ENCODE assay signal across 24 cellular contexts in the genomic region with DNA sequence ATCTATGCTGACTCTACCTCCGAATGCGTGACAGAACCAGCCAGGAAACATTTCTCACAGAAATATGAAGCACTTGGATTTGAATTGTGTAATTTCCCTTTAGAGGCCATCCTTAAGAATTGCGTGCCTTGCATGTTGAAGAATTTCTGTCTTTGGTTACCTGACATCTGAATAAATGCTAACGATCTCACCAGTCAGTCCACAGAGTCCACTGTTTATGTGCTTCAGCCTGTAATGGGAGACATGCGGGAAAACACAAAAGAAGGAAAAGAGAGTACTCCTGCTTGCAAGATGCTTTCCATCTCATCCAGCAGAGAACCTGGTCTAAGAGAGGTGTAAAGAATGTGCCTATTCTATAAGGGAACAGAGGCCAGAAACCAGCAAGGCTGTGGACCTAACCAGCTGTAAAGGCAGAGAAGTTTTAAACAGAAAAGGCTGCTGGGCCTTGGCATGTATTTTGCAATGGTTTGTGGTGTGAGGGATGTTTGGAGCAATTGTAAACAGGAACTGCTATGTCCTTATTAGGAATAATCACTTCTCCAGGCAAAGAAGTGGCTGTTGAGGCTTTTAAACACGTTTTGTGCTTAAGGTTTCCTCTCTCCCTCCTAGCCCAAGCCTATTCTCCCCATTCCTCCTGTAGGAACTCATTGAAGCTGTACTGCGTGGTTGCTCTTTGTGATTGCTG. TPM values are rescaled to one million over a fixed set of nuclear protein-coding genes. Genes with fewer than 3 reads are reported as not detected.
DNase-seq lines count a peak whose midpoint lies in the region; ATAC-seq and TF ChIP-seq lines count a peak whose summit lies in the region.
"Had no signal": no experiment of that assay in that cellular context is flagged by ENCODE, and none has a peak within 500 bp of the region (broad histone marks: within the 10 kb centered on the region; RNA-seq: fewer than 3 reads in every experiment).

No MANE protein-coding gene starts in this region.

- no peaks in the 10 kb centered on the region for H3K36me3 ChIP-seq in GM23338 (ENCODE audit: insufficient read depth)
- H3K36me3 ChIP-seq: BLaER1, lower lobe of right lung, SJCRH30, tibial artery had no signal

- H4K20me1 ChIP-seq in GM23338 (replicated peaks; ENCODE audit: insufficient read depth): no peaks in the 10 kb centered on the region
- H4K20me1 ChIP-seq: BLaER1 had no signal

- 0 out of 2 replicates have a peak overlapping the region, but pooled peaks have one; percentile 2 for H3K27ac Mint-ChIP-seq in GM23338
- H3K27ac Mint-ChIP-seq: activated CD4-positive, alpha-beta T cell treated with anti-CD3 and anti-CD28 coated beads, Interleukin-2, amount 10 ng/mL, durations not matched to agents 24 days and 14 days; naive thymus-derived CD8-positive, alpha-beta T cell; stimulated activated memory B cell treated with anti-CD40 and anti-IgM and Interleukin-4, amounts not matched to agents 10 μg/mL and 1 μg/mL and 100 μg/mL, for 72 hours had no signal

- H3K4me1 ChIP-seq in GM23338 (ENCODE audit: insufficient read depth) (peaks cover 18% of the 10 kb centered on the region; the same call in 1 of the 2 replicates), foreskin keratinocyte (no peaks in the 10 kb centered on the region)
- H3K4me1 ChIP-seq: BLaER1, lower lobe of right lung, SJCRH30, tibial artery had no signal

- H3K4me1 Mint-ChIP-seq in GM23338: peaks cover 8% of the 10 kb centered on the region; the same call in 2 of the 3 replicates
- H3K4me1 Mint-ChIP-seq: activated CD4-positive, alpha-beta T cell treated with anti-CD3 and anti-CD28 coated beads, Interleukin-2, amount 10 ng/mL, durations not matched to agents 24 days and 14 days; naive thymus-derived CD8-positive, alpha-beta T cell; stimulated activated memory B cell treated with anti-CD40 and anti-IgM and Interleukin-4, amounts not matched to agents 10 μg/mL and 1 μg/mL and 100 μg/mL, for 72 hours had no signal

- no peaks in the 10 kb centered on the region for H3K27me3 Mint-ChIP-seq in GM23338 (ENCODE audit: insufficient read depth, low read depth, poor library complexity)
- H3K27me3 Mint-ChIP-seq: stimulated activated memory B cell treated with anti-CD40 and anti-IgM and Interleukin-4, amounts not matched to agents 10 μg/mL and 1 μg/mL and 100 μg/mL, for 72 hours had no signal

- H3K27me3 ChIP-seq in GM23338 (ENCODE audit: insufficient read depth): no peaks in the 10 kb centered on the region
- peaks cover 16% of the 10 kb centered on the region for H3K27me3 ChIP-seq in foreskin keratinocyte
- H3K27me3 ChIP-seq: BLaER1, SJCRH30, tibial artery had no signal

- no peaks in the 10 kb centered on the region for H3K36me3 Mint-ChIP-seq in GM23338 (ENCODE audit: low read depth)
- H3K36me3 Mint-ChIP-seq: naive thymus-derived CD8-positive, alpha-beta T cell; stimulated activated memory B cell treated with anti-CD40 and anti-IgM and Interleukin-4, amounts not matched to agents 10 μg/mL and 1 μg/mL and 100 μg/mL, for 72 hours had no signal

- no peak for DNase-seq in GM23338 (ENCODE audit: low spot score)
- DNase-seq in NOMO-1 treated with dmso at 0.1 percent for 144 hours (lab: John Stamatoyannopoulos, UW; ENCODE audit: unreplicated experiment): peak; percentile 38
- peak; percentile 49 for DNase-seq in fibroblast of peridontal ligament (ENCODE audit: extremely low read depth)
- DNase-seq in sciatic nerve (ENCODE audit: low spot score): no peak
- DNase-seq in NCI-H2196 treated with DMSO at 0.1 percent for 48 hours (lab: John Stamatoyannopoulos, UW; ENCODE audit: unreplicated experiment): no peak
- no peak for DNase-seq in NCI-H2171 treated with DMSO at 0.1 percent for 48 hours (lab: John Stamatoyannopoulos, UW)
- DNase-seq in foreskin keratinocyte: no peak
- DNase-seq: activated CD4-positive, alpha-beta T cell treated with anti-CD3 and anti-CD28 coated beads, Interleukin-2, amount 10 ng/mL, durations not matched to agents 24 days and 14 days; activated naive CD4-positive, alpha-beta T cell treated with Interleukin-2 at 50 U/mL for 16 hours; DMS 273 treated with DMSO at 0.1 percent for 48 hours; HCEC 1CT; Karpas-422; lower lobe of right lung; naive thymus-derived CD8-positive, alpha-beta T cell; NCI-H187; NCI-H510A treated with DMSO at 0.1 percent for 48 hours; OCI-M1; SJCRH30; T-helper 9 cell; tibial artery had no signal

- H3K4me3 ChIP-seq in GM23338: no peak overlapping the region
- H3K4me3 ChIP-seq: BLaER1, coronary artery, lower lobe of right lung, SJCRH30, tibial artery had no signal

- intact Hi-C loops in sciatic nerve (cut with DNase I): no loop called here

- no peak overlapping the region for H3K27ac ChIP-seq in GM23338 (ENCODE audit: low read depth)
- H3K27ac ChIP-seq in foreskin keratinocyte: no peak overlapping the region
- H3K27ac ChIP-seq: BLaER1, coronary artery, lower lobe of right lung, SJCRH30, tibial artery had no signal

- TF ChIP-seq CTCF in GM23338 (conservative IDR thresholded peaks at IDR 0.05; ENCODE audit: low read depth in 2 of 2): no peak
- no peak for TF ChIP-seq CTCF in foreskin keratinocyte (conservative IDR thresholded peaks at IDR 0.05)

- peaks cover under 1% of the 10 kb centered on the region; the same call in 1 of the 2 replicates for H3K9me2 ChIP-seq in GM23338 (ENCODE audit: insufficient read depth)

- H3K4me3 Mint-ChIP-seq in GM23338: no peak overlapping the region
- H3K4me3 Mint-ChIP-seq: activated CD4-positive, alpha-beta T cell treated with anti-CD3 and anti-CD28 coated beads, Interleukin-2, amount 10 ng/mL, durations not matched to agents 24 days and 14 days; naive thymus-derived CD8-positive, alpha-beta T cell; stimulated activated memory B cell treated with anti-CD40 and anti-IgM and Interleukin-4, amounts not matched to agents 10 μg/mL and 1 μg/mL and 100 μg/mL, for 72 hours had no signal

- peak overlapping the region; percentile 46; the same call in 1 of the 2 replicates for H3K4me2 ChIP-seq in GM23338
- H3K4me2 ChIP-seq: BLaER1 had no signal

- H3K9me3 Mint-ChIP-seq in GM23338: no peaks in the 10 kb centered on the region
- H3K9me3 Mint-ChIP-seq: activated CD4-positive, alpha-beta T cell treated with anti-CD3 and anti-CD28 coated beads, Interleukin-2, amount 10 ng/mL, durations not matched to agents 24 days and 14 days; stimulated activated memory B cell treated with anti-CD40 and anti-IgM and Interleukin-4, amounts not matched to agents 10 μg/mL and 1 μg/mL and 100 μg/mL, for 72 hours had no signal

- peak overlapping the region; percentile 87; the same call in 1 of the 2 replicates for H2AFZ ChIP-seq in GM23338

- ATAC-seq in GM23338: peak; percentile 40
- ATAC-seq in sciatic nerve: peak; percentile 30
- no peak for ATAC-seq in HG03571 (IDR thresholded peaks at IDR 0.05; ENCODE audit: unreplicated experiment)
- ATAC-seq in foreskin keratinocyte: no peak
- ATAC-seq: lower lobe of right lung; naive thymus-derived CD8-positive, alpha-beta T cell; stimulated activated memory B cell treated with anti-CD40 and anti-IgM and Interleukin-4, amounts not matched to agents 10 μg/mL and 1 μg/mL and 100 μg/mL, for 72 hours had no signal

- H3F3A ChIP-seq in GM23338 (replicated peaks; ENCODE audit: low read depth): no peaks in the 10 kb centered on the region

- no peaks in the 10 kb centered on the region for H3K79me2 ChIP-seq in GM23338 (replicated peaks; ENCODE audit: insufficient read depth)

TF ChIP-seq in GM23338, 12 proteins besides CTCF, POLR2A, EP300 and RAD21 (continues in another document):
- TF ChIP-seq NANOG (IDR thresholded peaks at IDR 0.05; ENCODE audit: borderline replicate concordance): no peak
- TF ChIP-seq ZNF331 (CRISPR knock-in tag; IDR thresholded peaks at IDR 0.05; ENCODE audit: low read depth): no peak
- TF ChIP-seq, protein P1, sequence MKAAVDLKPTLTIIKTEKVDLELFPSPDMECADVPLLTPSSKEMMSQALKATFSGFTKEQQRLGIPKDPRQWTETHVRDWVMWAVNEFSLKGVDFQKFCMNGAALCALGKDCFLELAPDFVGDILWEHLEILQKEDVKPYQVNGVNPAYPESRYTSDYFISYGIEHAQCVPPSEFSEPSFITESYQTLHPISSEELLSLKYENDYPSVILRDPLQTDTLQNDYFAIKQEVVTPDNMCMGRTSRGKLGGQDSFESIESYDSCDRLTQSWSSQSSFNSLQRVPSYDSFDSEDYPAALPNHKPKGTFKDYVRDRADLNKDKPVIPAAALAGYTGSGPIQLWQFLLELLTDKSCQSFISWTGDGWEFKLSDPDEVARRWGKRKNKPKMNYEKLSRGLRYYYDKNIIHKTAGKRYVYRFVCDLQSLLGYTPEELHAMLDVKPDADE (IDR thresholded peaks at IDR 0.05): no peak
- no peak for TF ChIP-seq CREB1 (CRISPR knock-in tag; IDR thresholded peaks at IDR 0.05; ENCODE audit: low read depth)
- no peak for TF ChIP-seq POLR2AphosphoS5 (IDR thresholded peaks at IDR 0.05; ENCODE audit: low read depth)

RNA-seq across cellular contexts. Expression of gene BOC, which starts 36.4 kb away (rescaled TPM):
- total RNA-seq in GM23338 (2014; rRNA removed; shearing (Covaris generic)): 3.0 and 4.1 TPM in 2 replicates
- polyA plus RNA-seq in GM23338 (2016; fragmentation: Nextera tagmentation; extraction: Ambion mirVana) (2.1 and 3.2 TPM in 2 replicates), foreskin keratinocyte (8.3 and 11.4 TPM in 2 replicates)
- total RNA-seq in sciatic nerve (114 TPM), foreskin keratinocyte (10.5 and 13.4 TPM in 2 replicates)
- total RNA-seq: naive thymus-derived CD8-positive, alpha-beta T cell had no signal
- polyA plus RNA-seq: naive thymus-derived CD8-positive, alpha-beta T cell had no signal

Comparison
In these comparisons a context has a peak if more than half of its experiments do, and no peak if none do; other contexts are left out.
1. ATAC-seq: peak in GM23338 (single experiment) and sciatic nerve (single experiment); none in HG03571 (single experiment) and foreskin keratinocyte (single experiment).
2. DNase-seq: peak in NOMO-1 treated with dmso at 0.1 percent for 144 hours (single experiment) and fibroblast of peridontal ligament (single experiment); none in GM23338 (single experiment), sciatic nerve (single experiment), NCI-H2196 treated with DMSO at 0.1 percent for 48 hours (single experiment), NCI-H2171 treated with DMSO at 0.1 percent for 48 hours (single experiment) and foreskin keratinocyte (0 of 2).